In genomic region chr11:59802639-59803176, GRCh38 we compare ENCODE assay signal across 8 cellular contexts. TPM values are rescaled to one million over a fixed set of nuclear protein-coding genes. Genes with fewer than 3 reads are reported as not detected.
DNase-seq lines count a peak whose midpoint lies in the region; ATAC-seq and TF ChIP-seq lines count a peak whose summit lies in the region.

No MANE protein-coding gene starts in this region.

- no peak overlapping the region for H3K27ac ChIP-seq in effector memory CD4-positive, alpha-beta T cell (ENCODE audit: insufficient read depth, low read length, poor library complexity, severe bottlenecking)

- TF ChIP-seq CTCF in AG10803 (conservative IDR thresholded peaks at IDR 0.05; ENCODE audit: low read length): peak; percentile 69
- TF ChIP-seq CTCF in GM12865 (IDR thresholded peaks at IDR 0.05; ENCODE audit: insufficient read depth, low read depth, low read length, missing control alignments): peak; percentile 36
- peak; percentile 75 for TF ChIP-seq CTCF in LNCAP (IDR thresholded peaks at IDR 0.05)
- TF ChIP-seq CTCF in mucosa of descending colon (IDR thresholded peaks at IDR 0.05): peak; percentile 28

- ATAC-seq in mucosa of descending colon (peak; percentile 60), HG03196 (IDR thresholded peaks at IDR 0.05; ENCODE audit: unreplicated experiment) (no peak)

- H3K4me1 ChIP-seq in effector memory CD4-positive, alpha-beta T cell (ENCODE audit: control insufficient read depth, insufficient read depth, low read length, poor library complexity, severe bottlenecking): no peaks in the 10 kb centered on the region
- peaks cover 22% of the 10 kb centered on the region for H3K4me1 ChIP-seq in mucosa of descending colon (ENCODE audit: low read depth)

- no peaks in the 10 kb centered on the region for H3K27me3 ChIP-seq in effector memory CD4-positive, alpha-beta T cell (replicated peaks; ENCODE audit: control insufficient read depth, insufficient read depth, low read length, poor library complexity, severe bottlenecking)

- no peaks in the 10 kb centered on the region for H3K9me3 ChIP-seq in effector memory CD4-positive, alpha-beta T cell (ENCODE audit: control insufficient read depth, low read length)
- no peaks in the 10 kb centered on the region for H3K9me3 ChIP-seq in mucosa of descending colon

- DNase-seq in AG10803 (ENCODE audit: low read depth): peak; percentile 52
- peak; percentile 55 for DNase-seq in GM12865 (ENCODE audit: low read depth)
- DNase-seq in T-helper 1 cell: peak; percentile 7 to 61 (median 29)
- DNase-seq in effector memory CD4-positive, alpha-beta T cell: peak in 2 of 3 donors; percentile 7 to 24
- peak in 1 of 3 donors; percentile 86 for DNase-seq in mucosa of descending colon
- DNase-seq in NCI-H187 treated with DMSO at 0.1 percent for 48 hours (lab: John Stamatoyannopoulos, UW): no peak

- peaks cover 24% of the 10 kb centered on the region for H3K36me3 ChIP-seq in effector memory CD4-positive, alpha-beta T cell (ENCODE audit: control insufficient read depth, insufficient read depth, low read length)
- no peaks in the 10 kb centered on the region for H3K36me3 ChIP-seq in mucosa of descending colon (ENCODE audit: low read depth)

- intact Hi-C loops in mucosa of descending colon (cut with DNase I, micrococcal nuclease): loop anchor here (2.0 to 5.0 kb wide), 2 partner anchors 45 to 50 kb away; partner anchors contain the start of gene STX3 (in 1 of the 2)

- H3K4me3 ChIP-seq in AG10803 (ENCODE audit: low read length) (no peak overlapping the region), GM12865 (ENCODE audit: low read depth, low read length) (no peak overlapping the region), mucosa of descending colon (no peak overlapping the region)
- H3K4me3 ChIP-seq in effector memory CD4-positive, alpha-beta T cell (ENCODE audit: insufficient read depth, low read depth, low read length, poor library complexity, severe bottlenecking): no peak overlapping the region

RNA-seq across cellular contexts. Expression of gene MRPL16, which starts 7.9 kb away (rescaled TPM):
- total RNA-seq in mucosa of descending colon: 10 to 100 TPM; 38.8 to 54.3 (median 51.5) TPM

RNA-seq across cellular contexts. Expression of gene CBLIF, which starts 42.6 kb away (rescaled TPM):
- under 1 TPM in 2 of 3 donors, not detected in 1; 0.49 to 0.63 TPM for total RNA-seq in mucosa of descending colon

RNA-seq across cellular contexts. Expression of gene STX3, which starts 47.5 kb away (rescaled TPM):
- total RNA-seq in mucosa of descending colon: 100 to 1,000 TPM in 1 of 3 donors, 10 to 100 TPM in 2; 69.5 to 129 (median 96.1) TPM
